In genomic region chr10:123038782-123039631, GRCh38 we compare ENCODE assay signal across 19 cellular contexts. TPM values are rescaled to one million over a fixed set of nuclear protein-coding genes. Genes with fewer than 3 reads are reported as not detected.
A peak's percentile ranks its signal among the peaks of the same experiment; 100 is the strongest.
DNase-seq lines count a peak whose midpoint lies in the region; ATAC-seq, FAIRE-seq and TF ChIP-seq lines count a peak whose summit lies in the region.
"Had no signal": no experiment of that assay in that cellular context is flagged by ENCODE, and none has a peak within 500 bp of the region (broad histone marks: within the 10 kb centered on the region; RNA-seq: fewer than 3 reads in every experiment).

No MANE protein-coding gene starts in this region.

- POLR2A ChIA-PET in GM12878 (lab: Charles Lee), result no interaction called here

- intact Hi-C loops in GM12878 (cut with micrococcal nuclease; ENCODE audit: unreplicated experiment) (no loop called here), natural killer cell (cut with micrococcal nuclease) (no loop called here)

- TF ChIP-seq CTCF in HL-60 (IDR thresholded peaks at IDR 0.05; ENCODE audit: insufficient read depth, low read length) (no peak), GM12878 (IDR thresholded peaks at IDR 0.05 in 2 of 3, conservative IDR thresholded peaks at IDR 0.05 in 1 of 3; ENCODE audit: control insufficient read depth in 2 of 3, extremely low read depth in 1 of 3, insufficient read depth in 1 of 3, low read depth in 3 of 3, low read length in 3 of 3) (no peak), natural killer cell (IDR thresholded peaks at IDR 0.05) (no peak)

- TF ChIP-seq RAD21 in GM12878 (IDR thresholded peaks at IDR 0.05; ENCODE audit: insufficient read depth, low read depth, low read length), result no peak

- peak overlapping the region; percentile 5; the same call in 1 of the 2 replicates for H3K4me2 ChIP-seq in GM12878 (ENCODE audit: control insufficient read depth, insufficient read depth)
- H3K4me2 ChIP-seq: hepatocyte, PC-9 had no signal

- peak overlapping the region; percentile 39 to 41 for H3K27ac Mint-ChIP-seq in natural killer cell
- H3K27ac Mint-ChIP-seq: activated CD4-positive, alpha-beta memory T cell treated with anti-CD3 and anti-CD28 coated beads for 36 hours had no signal

- peak overlapping the region; percentile 67 for H3K4me3 Mint-ChIP-seq in natural killer cell
- H3K4me3 Mint-ChIP-seq: activated CD4-positive, alpha-beta memory T cell treated with anti-CD3 and anti-CD28 coated beads for 36 hours had no signal

- no peak overlapping the region for H3K9ac ChIP-seq in GM12878 (ENCODE audit: control insufficient read depth, insufficient read depth, low read length)

- TF ChIP-seq EP300 in GM12878 (IDR thresholded peaks at IDR 0.05; ENCODE audit: borderline replicate concordance in 1 of 2, control insufficient read depth in 1 of 2, low read depth in 2 of 2, low read length in 2 of 2), result no peak

- H3K4me1 Mint-ChIP-seq in natural killer cell, result peaks cover 10 to 18% of the 10 kb centered on the region in 2 donors

- H3K27ac ChIP-seq in HL-60 (replicated peaks) (peak overlapping the region; percentile 6; the same call in 1 of the 2 replicates), GM12878 (ENCODE audit: control insufficient read depth, insufficient read depth) (no peak overlapping the region)
- H3K27ac ChIP-seq: hepatocyte, PC-9 had no signal

- no peak for TF ChIP-seq POLR2A in GM12878 (IDR thresholded peaks at IDR 0.05; ENCODE audit: low read depth, low read length)

- RAD21 ChIA-PET in GM12878 (lab: Charles Lee; ENCODE audit: unreplicated experiment), result no interaction called here

- no peaks in the 10 kb centered on the region for H3K36me3 Mint-ChIP-seq in natural killer cell

- no peak for FAIRE-seq in GM12878 (lab: Jason Lieb, UNC)
- FAIRE-seq: bronchial epithelial cell, TTC549 had no signal

- H3K9me3 Mint-ChIP-seq in natural killer cell, result no peaks in the 10 kb centered on the region
- H3K9me3 Mint-ChIP-seq: activated CD4-positive, alpha-beta memory T cell treated with anti-CD3 and anti-CD28 coated beads for 36 hours had no signal

- H3K79me2 ChIP-seq in GM12878 (ENCODE audit: control insufficient read depth, insufficient read depth, low read length), result no peaks in the 10 kb centered on the region
- H3K79me2 ChIP-seq: hepatocyte had no signal

- H2AFZ ChIP-seq in GM12878 (ENCODE audit: control insufficient read depth, low read depth, low read length), result peak overlapping the region; percentile 18; the same call in 1 of the 2 replicates
- H2AFZ ChIP-seq: hepatocyte, PC-9 had no signal

- SMC1A ChIA-PET in GM12878 (lab: Charles Lee; ENCODE audit: uncharacterized antibody, unreplicated experiment), result interaction anchor here (1.0 kb wide), 1 partner anchor 9 kb away, joined by 3 read pairs; no protein-coding TSS in a partner anchor

- peak; percentile 68 for ATAC-seq in GM18907 (IDR thresholded peaks at IDR 0.05; ENCODE audit: unreplicated experiment)
- ATAC-seq in GM12878, result peak; percentile 50
- ATAC-seq in natural killer cell, result peak in 1 of 3 donors; percentile 40
- no peak for ATAC-seq in HG02588 (IDR thresholded peaks at IDR 0.05; ENCODE audit: unreplicated experiment)

- in situ Hi-C loops in GM12878 (cut with MboI), result no loop called here

- WGBS in GM12878 (ENCODE audit: insufficient coverage, insufficient replicate concordance, low lambda C conversion rate, missing lambda C conversion rate), result 83% methylated on average over 18 of the region's 18 CpGs

- no TSS peak for BruUV-seq in GM12878 (replicated peaks; lab: Mats Ljungman, UMichigan)

- H3K27me3 ChIP-seq in HL-60 (ENCODE audit: insufficient read depth, poor library complexity, severe bottlenecking) (no peaks in the 10 kb centered on the region), GM12878 (replicated peaks in 1 of 2; ENCODE audit: control insufficient read depth in 2 of 2, insufficient read depth in 2 of 2, low read length in 1 of 2) (no peaks in the 10 kb centered on the region)
- H3K27me3 ChIP-seq: hepatocyte had no signal

- no peaks in the 10 kb centered on the region for H3K9me3 ChIP-seq in GM12878 (replicated peaks; ENCODE audit: control insufficient read depth, insufficient read depth, low read length)

- H4K20me1 ChIP-seq in GM12878 (ENCODE audit: control insufficient read depth, insufficient read depth), result no peaks in the 10 kb centered on the region

- peaks cover 0 to 4% of the 10 kb centered on the region in 2 experiments; a peak in 1 of 4 replicates for H3K36me3 ChIP-seq in GM12878 (ENCODE audit: control insufficient read depth in 2 of 2, insufficient read depth in 2 of 2, low read length in 1 of 2)

- H3K4me1 ChIP-seq in GM12878 (ENCODE audit: control insufficient read depth, insufficient read depth, low read length), result peaks cover 8% of the 10 kb centered on the region

- CTCF ChIA-PET in GM12878 (lab: Yijun Ruan, JAX), result interaction anchor here (1.1 to 1.9 kb wide), 2 partner anchors 12 to 360 kb away, joined by 3 to 4 read pairs; no protein-coding TSS in a partner anchor

- DNase-seq in HL-60 (ENCODE audit: low read depth in 1 of 2, low spot score in 1 of 2), result peak in 1 of 2 experiments; percentile 60
- no peak for DNase-seq in GM12878 (ENCODE audit: low read depth, low spot score)
- DNase-seq in natural killer cell, result no peak
- DNase-seq in DMS114 treated with DMSO at 0.1 percent for 48 hours (lab: John Stamatoyannopoulos, UW; ENCODE audit: unreplicated experiment), result no peak
- DNase-seq in glomerular visceral epithelial cell (ENCODE audit: extremely low spot score), result no peak
- DNase-seq in C1 segment of cervical spinal cord (lab: John Stamatoyannopoulos, UW), result no peak
- DNase-seq: activated CD4-positive, alpha-beta memory T cell treated with anti-CD3 and anti-CD28 coated beads for 36 hours; activated T-cell treated with anti-CD3 and anti-CD28 coated beads, Interleukin-2, amount 50 U/mL, for 48 hours; kidney glomerular epithelial cell; NCI-H1417 treated with DMSO at 0.1 percent for 48 hours; NCI-H446 treated with DMSO at 0.1 percent for 48 hours; PC-9; stimulated activated CD4-positive, alpha-beta T cell treated with anti-CD3 and anti-CD28 coated beads, Interleukin-4, amount 100 ng/mL, for 24 hours; stimulated activated CD8-positive, alpha-beta memory T cell treated with anti-CD3 and anti-CD28 coated beads, Interleukin-4, amount 100 ng/mL, for 48 hours had no signal

- H3K4me3 ChIP-seq in HL-60 (replicated peaks; ENCODE audit: insufficient read depth, low read length) (no peak overlapping the region), GM12878 (no peak overlapping the region)
- H3K4me3 ChIP-seq: hepatocyte, PC-9 had no signal

- no peaks in the 10 kb centered on the region for H3K27me3 Mint-ChIP-seq in natural killer cell (ENCODE audit: low read depth in 2 of 2)
- H3K27me3 Mint-ChIP-seq: activated CD4-positive, alpha-beta memory T cell treated with anti-CD3 and anti-CD28 coated beads for 36 hours had no signal

RNA-seq across cellular contexts. Expression of gene ACADSB, which starts 30.2 kb away (rescaled TPM):
- 40.5 and 42.0 TPM in 2 replicates for total RNA-seq in GM12878 (2013; cell fraction: nucleolus; rRNA removed)
- total RNA-seq in GM12878 (2014; rRNA removed) (10.8 and 13.5 TPM in 2 replicates), GM12878 (2014; rRNA removed; fragmentation: Illumina TruSeq; extraction: Trizol) (12.1 and 12.2 TPM in 2 replicates), GM12878 (2021) (23.5 and 24.0 TPM in 2 replicates), natural killer cell (10 to 100 TPM; 20.8 to 27.3 (median 22.4) TPM)
- polyA plus RNA-seq in GM12878 (2011; ENCODE audit: low read depth), result 8.2 TPM
- polyA plus RNA-seq in GM12878 (2011; rRNA removed) (18.8 and 33.7 TPM in 2 replicates), GM12878 (2014; fragmentation: Illumina TruSeq; extraction: Trizol) (18.9 and 25.9 TPM in 2 replicates), GM12878 (2014; fragmentation: Nextera tagmentation; extraction: Ambion mirVana) (10 to 100 TPM; 10.9 to 11.3 TPM), GM12878 (2014; rRNA removed) (10.8 and 14.1 TPM in 2 replicates), GM12878 (2016; fragmentation: Nextera tagmentation; extraction: Ambion mirVana) (10 to 100 TPM; 15.9 to 17.4 TPM)
- polyA plus RNA-seq in GM12878 (2011; cell fraction: cytosol; rRNA removed), result 6.2 and 8.5 TPM in 2 replicates
- 15.8 and 20.6 TPM in 2 replicates for polyA plus RNA-seq in GM12878 (2011; cell fraction: nucleus; rRNA removed)
- polyA plus RNA-seq in GM12878 (2012), result 10.3 and 12.9 TPM in 2 replicates
- polyA minus RNA-seq in GM12878 (2011; rRNA and poly(A)+ RNA removed), result 5.4 and 11.3 TPM in 2 replicates
- polyA minus RNA-seq in GM12878 (2011; cell fraction: cytosol; rRNA and poly(A)+ RNA removed), result 3.2 and 3.7 TPM in 2 replicates
- 5.6 and 6.2 TPM in 2 replicates for polyA minus RNA-seq in GM12878 (2011; cell fraction: nucleus; rRNA and poly(A)+ RNA removed)

RNA-seq across cellular contexts. Expression of gene IKZF5, which starts 30.4 kb away (rescaled TPM):
- total RNA-seq in GM12878 (2013; cell fraction: nucleolus; rRNA removed), result 29.0 and 30.8 TPM in 2 replicates
- total RNA-seq in GM12878 (2014; rRNA removed), result 5.3 TPM in 2 replicates
- total RNA-seq in GM12878 (2014; rRNA removed; fragmentation: Illumina TruSeq; extraction: Trizol), result 6.5 and 7.3 TPM in 2 replicates
- total RNA-seq in GM12878 (2021), result 13.7 and 16.1 TPM in 2 replicates
- 6.4 TPM for polyA plus RNA-seq in GM12878 (2011; ENCODE audit: low read depth)
- polyA plus RNA-seq in GM12878 (2011; rRNA removed), result 12.5 and 15.6 TPM in 2 replicates
- 7.4 and 8.0 TPM in 2 replicates for polyA plus RNA-seq in GM12878 (2011; cell fraction: cytosol; rRNA removed)
- 9.7 and 11.9 TPM in 2 replicates for polyA plus RNA-seq in GM12878 (2011; cell fraction: nucleus; rRNA removed)
- 11.1 and 12.6 TPM in 2 replicates for polyA plus RNA-seq in GM12878 (2012)
- polyA plus RNA-seq in GM12878 (2014; fragmentation: Illumina TruSeq; extraction: Trizol), result 15.6 and 18.6 TPM in 2 replicates
- 10 to 100 TPM in 1 of 2 experiments, 1 to 10 TPM in 1; 6.8 to 11.2 TPM for polyA plus RNA-seq in GM12878 (2014; fragmentation: Nextera tagmentation; extraction: Ambion mirVana)
- polyA plus RNA-seq in GM12878 (2014; rRNA removed), result 7.4 and 11.2 TPM in 2 replicates
- polyA plus RNA-seq in GM12878 (2016; fragmentation: Nextera tagmentation; extraction: Ambion mirVana), result 10 to 100 TPM; 20.5 to 23.2 TPM
- 10.8 and 11.6 TPM in 2 replicates for polyA minus RNA-seq in GM12878 (2011; rRNA and poly(A)+ RNA removed)
- 3.7 and 5.5 TPM in 2 replicates for polyA minus RNA-seq in GM12878 (2011; cell fraction: cytosol; rRNA and poly(A)+ RNA removed)
- 7.1 and 8.8 TPM in 2 replicates for polyA minus RNA-seq in GM12878 (2011; cell fraction: nucleus; rRNA and poly(A)+ RNA removed)
- 10 to 100 TPM; 40.3 to 65.0 (median 51.8) TPM for total RNA-seq in natural killer cell

RNA-seq across cellular contexts. Expression of gene PSTK, which starts 58.8 kb away (rescaled TPM):
- total RNA-seq in GM12878 (2013; cell fraction: nucleolus; rRNA removed), result 14.2 and 14.5 TPM in 2 replicates
- total RNA-seq in GM12878 (2014; rRNA removed) (2.3 TPM in 2 replicates), GM12878 (2014; rRNA removed; fragmentation: Illumina TruSeq; extraction: Trizol) (3.2 TPM in 2 replicates), GM12878 (2021) (3.2 TPM in 2 replicates), natural killer cell (10 to 100 TPM; 10.6 to 13.8 (median 13.7) TPM)
- polyA plus RNA-seq in GM12878 (2011; ENCODE audit: low read depth), result 6.1 TPM
- polyA plus RNA-seq in GM12878 (2011; rRNA removed) (5.6 and 8.0 TPM in 2 replicates), GM12878 (2014; fragmentation: Illumina TruSeq; extraction: Trizol) (3.5 and 3.6 TPM in 2 replicates), GM12878 (2014; fragmentation: Nextera tagmentation; extraction: Ambion mirVana) (1 to 10 TPM; 1.8 to 3.3 TPM), GM12878 (2014; rRNA removed) (4.6 and 4.8 TPM in 2 replicates), GM12878 (2016; fragmentation: Nextera tagmentation; extraction: Ambion mirVana) (1 to 10 TPM; 7.0 to 7.1 TPM)
- polyA plus RNA-seq in GM12878 (2011; cell fraction: cytosol; rRNA removed), result 2.9 and 3.6 TPM in 2 replicates
- polyA plus RNA-seq in GM12878 (2011; cell fraction: nucleus; rRNA removed), result 5.4 and 5.5 TPM in 2 replicates
- 4.4 and 6.8 TPM in 2 replicates for polyA plus RNA-seq in GM12878 (2012)
- polyA minus RNA-seq in GM12878 (2011; rRNA and poly(A)+ RNA removed), result 2.9 and 3.2 TPM in 2 replicates
- 0.40 and 0.94 TPM in 2 replicates for polyA minus RNA-seq in GM12878 (2011; cell fraction: cytosol; rRNA and poly(A)+ RNA removed)
- 4.8 and 7.5 TPM in 2 replicates for polyA minus RNA-seq in GM12878 (2011; cell fraction: nucleus; rRNA and poly(A)+ RNA removed)
